In genomic region chr13:45368571-45368970, GRCh38 we compare ENCODE assay signal across 12 cellular contexts. TPM values are rescaled to one million over a fixed set of nuclear protein-coding genes. Genes with fewer than 3 reads are reported as not detected.
DNase-seq lines count a peak whose midpoint lies in the region; ATAC-seq and TF ChIP-seq lines count a peak whose summit lies in the region.
"Had no signal": no experiment of that assay in that cellular context is flagged by ENCODE, and none has a peak within 500 bp of the region (broad histone marks: within the 10 kb centered on the region; RNA-seq: fewer than 3 reads in every experiment).

No MANE protein-coding gene starts in this region.

- no peak for TF ChIP-seq CTCF in VCaP (conservative IDR thresholded peaks at IDR 0.05)

- intact Hi-C loops in activated CD4-positive, alpha-beta T cell treated with anti-CD3 and anti-CD28 coated beads, Interleukin-2, amount 10 ng/mL, durations not matched to agents 24 days and 14 days (cut with micrococcal nuclease): loop anchor here (5.0 kb wide), 1 partner anchor 36 kb away; no protein-coding TSS in a partner anchor

- H3K27ac ChIP-seq in VCaP: peak overlapping the region; percentile 54
- peak overlapping the region; percentile 100 for H3K27ac ChIP-seq in epithelial cell of prostate

- peak overlapping the region; percentile 95 for H3K27ac Mint-ChIP-seq in activated CD4-positive, alpha-beta T cell treated with anti-CD3 and anti-CD28 coated beads, Interleukin-2, amount 10 ng/mL, durations not matched to agents 24 days and 14 days
- peak overlapping the region; percentile 82 for H3K27ac Mint-ChIP-seq in stimulated activated memory B cell treated with anti-CD40 and anti-IgM and Interleukin-4, amounts not matched to agents 10 μg/mL and 1 μg/mL and 100 μg/mL, for 72 hours

- peaks cover 37% of the 10 kb centered on the region for H3K36me3 Mint-ChIP-seq in activated CD4-positive, alpha-beta T cell treated with anti-CD3 and anti-CD28 coated beads, Interleukin-2, amount 10 ng/mL, durations not matched to agents 24 days and 14 days (ENCODE audit: low read depth)
- H3K36me3 Mint-ChIP-seq in stimulated activated memory B cell treated with anti-CD40 and anti-IgM and Interleukin-4, amounts not matched to agents 10 μg/mL and 1 μg/mL and 100 μg/mL, for 72 hours: peaks cover 27% of the 10 kb centered on the region

- H3K9me3 Mint-ChIP-seq in activated CD4-positive, alpha-beta T cell treated with anti-CD3 and anti-CD28 coated beads, Interleukin-2, amount 10 ng/mL, durations not matched to agents 24 days and 14 days: peaks cover 10% of the 10 kb centered on the region
- H3K9me3 Mint-ChIP-seq in stimulated activated memory B cell treated with anti-CD40 and anti-IgM and Interleukin-4, amounts not matched to agents 10 μg/mL and 1 μg/mL and 100 μg/mL, for 72 hours: peaks cover 6% of the 10 kb centered on the region

- H3K27me3 Mint-ChIP-seq in activated CD4-positive, alpha-beta T cell treated with anti-CD3 and anti-CD28 coated beads, Interleukin-2, amount 10 ng/mL, durations not matched to agents 24 days and 14 days: no peaks in the 10 kb centered on the region
- H3K27me3 Mint-ChIP-seq in stimulated activated memory B cell treated with anti-CD40 and anti-IgM and Interleukin-4, amounts not matched to agents 10 μg/mL and 1 μg/mL and 100 μg/mL, for 72 hours: no peaks in the 10 kb centered on the region

- peak overlapping the region; percentile 59 for H3K4me3 Mint-ChIP-seq in activated CD4-positive, alpha-beta T cell treated with anti-CD3 and anti-CD28 coated beads, Interleukin-2, amount 10 ng/mL, durations not matched to agents 24 days and 14 days
- no peak overlapping the region for H3K4me3 Mint-ChIP-seq in stimulated activated memory B cell treated with anti-CD40 and anti-IgM and Interleukin-4, amounts not matched to agents 10 μg/mL and 1 μg/mL and 100 μg/mL, for 72 hours

- ATAC-seq in stimulated activated memory B cell treated with anti-CD40 and anti-IgM and Interleukin-4, amounts not matched to agents 10 μg/mL and 1 μg/mL and 100 μg/mL, for 72 hours: no peak

- DNase-seq in activated CD4-positive, alpha-beta T cell treated with anti-CD3 and anti-CD28 coated beads, Interleukin-2, amount 10 ng/mL, durations not matched to agents 24 days and 14 days: no peak
- DNase-seq in activated CD4-positive, alpha-beta T cell treated with anti-CD3 and anti-CD28 coated beads for 48 hours: no peak
- DNase-seq in epithelial cell of prostate (ENCODE audit: low read depth, low spot score) (peak; percentile 60), iPS-NIHi7 (ENCODE audit: extremely low spot score) (no peak)
- DNase-seq in NK-92 treated with Interleukin-12 subunit alpha and Interleukin-12 subunit beta, amount 100 ng/mL, for 24 hours (lab: John Stamatoyannopoulos, UW): no peak
- no peak for DNase-seq in activated CD8-positive, alpha-beta memory T cell treated with anti-CD3 and anti-CD28 coated beads, Interleukin-2, amount 50 U/mL, for 4 hours
- DNase-seq: ACHN, hippocampal formation, NCI-H2107, OCI-M1 had no signal

- peaks cover 52% of the 10 kb centered on the region for H3K4me1 Mint-ChIP-seq in activated CD4-positive, alpha-beta T cell treated with anti-CD3 and anti-CD28 coated beads, Interleukin-2, amount 10 ng/mL, durations not matched to agents 24 days and 14 days
- H3K4me1 Mint-ChIP-seq in stimulated activated memory B cell treated with anti-CD40 and anti-IgM and Interleukin-4, amounts not matched to agents 10 μg/mL and 1 μg/mL and 100 μg/mL, for 72 hours: peaks cover 30% of the 10 kb centered on the region

RNA-seq across cellular contexts. Expression of gene TPT1, which starts 27.6 kb away (rescaled TPM):
- total RNA-seq in activated CD4-positive, alpha-beta T cell treated with anti-CD3 and anti-CD28 coated beads, Interleukin-2, amount 10 ng/mL, durations not matched to agents 24 days and 14 days: 2,188 and 2,224 TPM in 2 replicates

RNA-seq across cellular contexts. Expression of gene SLC25A30, which starts 49.6 kb away (rescaled TPM):
- 12.9 and 14.2 TPM in 2 replicates for total RNA-seq in activated CD4-positive, alpha-beta T cell treated with anti-CD3 and anti-CD28 coated beads, Interleukin-2, amount 10 ng/mL, durations not matched to agents 24 days and 14 days
